23 cellular contexts compared by ENCODE assay signal in the genomic region with DNA sequence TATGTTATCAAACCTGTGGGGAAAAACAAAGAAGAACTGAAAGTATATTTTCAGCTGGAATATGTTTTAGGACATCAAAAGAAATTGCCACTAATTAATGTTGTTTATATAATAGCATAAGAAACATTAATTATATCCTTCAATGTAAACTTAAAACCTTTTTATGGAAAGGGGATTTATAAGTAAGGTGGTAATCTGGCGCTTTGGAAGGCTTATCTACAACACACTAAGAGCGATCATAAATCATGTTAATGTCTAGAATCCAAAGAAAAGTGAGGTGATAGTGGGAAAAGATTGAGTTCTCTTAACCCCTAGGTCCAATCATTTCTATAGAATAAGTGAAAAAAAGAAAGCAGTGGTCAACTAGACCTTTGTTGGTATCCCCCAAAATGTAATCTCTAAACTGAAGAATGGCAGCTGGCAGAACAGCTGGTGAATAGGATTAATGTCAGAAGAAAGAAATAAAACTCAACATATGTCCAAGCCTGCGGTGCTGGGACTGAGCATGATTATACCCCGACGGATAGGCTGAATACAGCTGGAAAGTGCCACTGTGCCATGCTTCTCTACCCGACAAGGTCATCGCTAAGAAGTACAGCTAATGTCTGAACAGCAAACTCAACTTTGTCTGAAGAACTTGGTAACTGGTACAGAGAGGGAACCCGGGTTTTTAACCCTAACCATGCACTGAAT.
DNase-seq lines count a peak whose midpoint lies in the region; ATAC-seq and TF ChIP-seq lines count a peak whose summit lies in the region.
"Had no signal": no experiment of that assay in that cellular context is flagged by ENCODE, and none has a peak within 500 bp of the region (broad histone marks: within the 10 kb centered on the region; RNA-seq: fewer than 3 reads in every experiment).

No MANE protein-coding gene starts in this region.

- H3K4me1 ChIP-seq in right cardiac atrium (ENCODE audit: control insufficient read depth, insufficient read depth, low read length) = peaks cover 2% of the 10 kb centered on the region
- H3K4me1 ChIP-seq: right lobe of liver had no signal

- peak overlapping the region; percentile 24; the same call in 1 of the 2 replicates for H3K4me3 ChIP-seq in WERI-Rb-1 (ENCODE audit: low read depth, low read length)
- H3K4me3 ChIP-seq in right cardiac atrium (ENCODE audit: low read length) = no peak overlapping the region
- H3K4me3 ChIP-seq: esophagus squamous epithelium, GM23248, ovary, right lobe of liver, SJSA1 had no signal

- 73% methylated on average over 8 of the region's 8 CpGs for WGBS in right cardiac atrium

- H3K36me3 ChIP-seq in WERI-Rb-1 = no peaks in the 10 kb centered on the region
- H3K36me3 ChIP-seq: esophagus squamous epithelium, ovary, right lobe of liver, SJSA1 had no signal

- ATAC-seq in Right ventricle myocardium inferior (peak; percentile 61), right cardiac atrium (peak in 1 of 2 donors; percentile 50), GM21423 (IDR thresholded peaks at IDR 0.05; ENCODE audit: unreplicated experiment) (no peak), HG03025 (IDR thresholded peaks at IDR 0.05; ENCODE audit: low FRiP score, unreplicated experiment) (no peak)
- ATAC-seq: naive thymus-derived CD8-positive, alpha-beta T cell; Panc1; right lobe of liver had no signal

- H3K27ac ChIP-seq in WERI-Rb-1 (peak overlapping the region; percentile 79), right cardiac atrium (ENCODE audit: low read length) (peak overlapping the region; percentile 89)
- H3K27ac ChIP-seq: esophagus squamous epithelium, GM23248, HL-60, ovary, right lobe of liver, SJSA1 had no signal

- DNase-seq in Right ventricle myocardium inferior (ENCODE audit: missing footprints) (no peak), cardiac septum (ENCODE audit: low spot score) (no peak), WERI-Rb-1 (peak; percentile 80), right cardiac atrium (no peak), SW480 (ENCODE audit: low spot score) (no peak), SK-N-DZ (ENCODE audit: low spot score) (no peak)
- DNase-seq: activated CD4-positive, alpha-beta T cell treated with anti-CD3 and anti-CD28 coated beads, Interleukin-2, amount 50 U/mL, for 1 hour; activated naive CD8-positive, alpha-beta T cell treated with anti-CD3 and anti-CD28 coated beads, Interleukin-2, amount 10 ng/mL, durations not matched to agents 7 days and 5 days; endodermal cell; esophagus squamous epithelium; GM23248; naive thymus-derived CD8-positive, alpha-beta T cell; NCI-H1417 treated with DMSO at 0.1 percent for 48 hours; NK-92 treated with Interleukin-12 subunit alpha and Interleukin-12 subunit beta, amount 100 ng/mL, for 24 hours; ovary; right lobe of liver; stimulated activated CD4-positive, alpha-beta T cell treated with anti-CD3 and anti-CD28 coated beads, Interleukin-15, amount 100 ng/mL, for 24 hours; trophoblast cell had no signal

- no peaks in the 10 kb centered on the region for H3K27me3 ChIP-seq in WERI-Rb-1 (ENCODE audit: insufficient read depth, low read depth, severe bottlenecking)
- H3K27me3 ChIP-seq in right cardiac atrium (ENCODE audit: control insufficient read depth, insufficient read depth) = no peaks in the 10 kb centered on the region
- H3K27me3 ChIP-seq: esophagus squamous epithelium, ovary, right lobe of liver, SJSA1 had no signal

- H3K9me3 ChIP-seq in WERI-Rb-1 (ENCODE audit: severe bottlenecking) = no peaks in the 10 kb centered on the region
- H3K9me3 ChIP-seq in right cardiac atrium (ENCODE audit: control insufficient read depth, low read length) = no peaks in the 10 kb centered on the region
- H3K9me3 ChIP-seq: esophagus squamous epithelium, ovary, right lobe of liver, SJSA1 had no signal

- TF ChIP-seq CTCF in WERI-Rb-1 (IDR thresholded peaks at IDR 0.05; ENCODE audit: low read depth, low read length) = no peak

- intact Hi-C loops in Right ventricle myocardium inferior (cut with DNase I) = loop anchor here (5.0 kb wide), 1 partner anchor 55 kb away; no protein-coding TSS in a partner anchor
- intact Hi-C loops in cardiac septum (cut with DNase I) = loop anchor here (2.0 to 10.0 kb wide), 2 partner anchors 58 to 314 kb away; no protein-coding TSS in a partner anchor
- intact Hi-C loops in right cardiac atrium (cut with DNase I) = no loop called here

Comparison
In these comparisons a context has a peak if more than half of its experiments do, and no peak if none do; other contexts are left out.
1. intact Hi-C loops: an anchor here in Right ventricle myocardium inferior (5.0 kb wide) and cardiac septum (2.0 to 10.0 kb wide); none called in right cardiac atrium.